Comparison of ENCODE assay signal across 36 cellular contexts in genomic region chr7:22230238-22230637, GRCh38.
"Had no signal": no experiment of that assay in that cellular context is flagged by ENCODE, and none has a peak within 500 bp of the region (broad histone marks: within the 10 kb centered on the region; RNA-seq: fewer than 3 reads in every experiment).

No MANE protein-coding gene starts in this region.

- H3K4me1 Mint-ChIP-seq: activated CD4-positive, alpha-beta T cell treated with anti-CD3 and anti-CD28 coated beads, Interleukin-2, amount 10 ng/mL, durations not matched to agents 24 days and 14 days; activated naive CD8-positive, alpha-beta T cell treated with anti-CD3 and anti-CD28 coated beads for 36 hours; activated T-helper 17 cell treated with anti-CD3 and anti-CD28 coated beads, Interleukin-2, amount 50 U/mL, for 72 hours had no signal

- H3K27ac Mint-ChIP-seq: activated CD4-positive, alpha-beta T cell treated with anti-CD3 and anti-CD28 coated beads, Interleukin-2, amount 10 ng/mL, durations not matched to agents 24 days and 14 days; activated CD8-positive, alpha-beta T cell treated with anti-CD3 and anti-CD28 coated beads for 36 hours; activated naive CD8-positive, alpha-beta T cell treated with anti-CD3 and anti-CD28 coated beads for 36 hours; activated T-cell treated with anti-CD3 and anti-CD28 coated beads, Interleukin-2, amount 50 U/mL, for 72 hours; activated T-helper 17 cell treated with anti-CD3 and anti-CD28 coated beads, Interleukin-2, amount 50 U/mL, for 72 hours had no signal

- ATAC-seq: activated CD8-positive, alpha-beta T cell treated with anti-CD3 and anti-CD28 coated beads for 36 hours; activated T-cell treated with anti-CD3 and anti-CD28 coated beads, Interleukin-2, amount 50 U/mL, for 72 hours; activated T-helper 17 cell treated with anti-CD3 and anti-CD28 coated beads, Interleukin-2, amount 50 U/mL, for 72 hours; K562; Right ventricle myocardium inferior; SK-N-SH treated with all-trans-retinoic acid at 6 μM for 48 hours had no signal

- FAIRE-seq: K562, RCC 7860 had no signal

- H2AFZ ChIP-seq: PC-9 had no signal

- H3K4me3 ChIP-seq: K562, PC-9 had no signal

- H3K9me3 Mint-ChIP-seq: activated CD4-positive, alpha-beta T cell treated with anti-CD3 and anti-CD28 coated beads, Interleukin-2, amount 10 ng/mL, durations not matched to agents 24 days and 14 days; activated CD8-positive, alpha-beta T cell treated with anti-CD3 and anti-CD28 coated beads for 36 hours; activated naive CD8-positive, alpha-beta T cell treated with anti-CD3 and anti-CD28 coated beads for 36 hours; activated T-cell treated with anti-CD3 and anti-CD28 coated beads, Interleukin-2, amount 50 U/mL, for 72 hours; activated T-helper 17 cell treated with anti-CD3 and anti-CD28 coated beads, Interleukin-2, amount 50 U/mL, for 72 hours had no signal

- H3K27ac ChIP-seq: brain microvascular endothelial cell, PC-9, RWPE1, WERI-Rb-1 had no signal

- H3K36me3 ChIP-seq: brain microvascular endothelial cell, WERI-Rb-1 had no signal

- H3K36me3 Mint-ChIP-seq: activated naive CD8-positive, alpha-beta T cell treated with anti-CD3 and anti-CD28 coated beads for 36 hours had no signal

- H3K4me2 ChIP-seq: PC-9 had no signal

- H3K4me3 Mint-ChIP-seq: activated CD4-positive, alpha-beta T cell treated with anti-CD3 and anti-CD28 coated beads, Interleukin-2, amount 10 ng/mL, durations not matched to agents 24 days and 14 days; activated CD8-positive, alpha-beta T cell treated with anti-CD3 and anti-CD28 coated beads for 36 hours; activated naive CD8-positive, alpha-beta T cell treated with anti-CD3 and anti-CD28 coated beads for 36 hours; activated T-cell treated with anti-CD3 and anti-CD28 coated beads, Interleukin-2, amount 50 U/mL, for 72 hours; activated T-helper 17 cell treated with anti-CD3 and anti-CD28 coated beads, Interleukin-2, amount 50 U/mL, for 72 hours had no signal

- H3K27me3 ChIP-seq: brain microvascular endothelial cell had no signal

- DNase-seq: activated CD4-positive, alpha-beta T cell treated with anti-CD3 and anti-CD28 coated beads, Interleukin-2, amount 10 ng/mL, durations not matched to agents 24 days and 14 days; activated CD4-positive, alpha-beta T cell treated with anti-CD3 and anti-CD28 coated beads, Interleukin-2, amount 50 U/mL, for 4 hours; activated CD4-positive, CD25-positive, alpha-beta regulatory T cell; activated CD8-positive, alpha-beta T cell treated with anti-CD3 and anti-CD28 coated beads for 36 hours; activated effector memory CD4-positive, alpha-beta T cell treated with anti-CD3 and anti-CD28 coated beads, Interleukin-2, amount 50 U/mL, for 16 hours; activated naive CD4-positive, alpha-beta T cell; activated naive CD4-positive, alpha-beta T cell treated with anti-CD3 and anti-CD28 coated beads, Interleukin-2, amount 50 U/mL, for 16 hours; activated naive CD8-positive, alpha-beta T cell treated with anti-CD3 and anti-CD28 coated beads for 36 hours; activated T-cell treated with anti-CD3 and anti-CD28 coated beads, Interleukin-2, amount 50 U/mL, for 1 hour; activated T-cell treated with anti-CD3 and anti-CD28 coated beads, Interleukin-2, amount 50 U/mL, for 72 hours; amniotic stem cell; aorta; brain microvascular endothelial cell; central memory CD4-positive, alpha-beta T cell; NCI-H1105; NCI-H1417 treated with DMSO at 0.1 percent for 48 hours; NCI-H187 treated with DMSO at 0.1 percent for 48 hours; NCI-H2081; NCI-H226; NCI-H446 treated with DMSO at 0.1 percent for 48 hours; NCI-H524; NCI-H69; NK-92 treated with Interleukin-12 subunit alpha and Interleukin-12 subunit beta, amount 100 ng/mL, for 24 hours; PC-9; SIG-M5; SW 1271; T-helper 1 cell; T-helper 2 cell; T-helper 9 cell had no signal
